11 cellular contexts compared by ENCODE assay signal in genomic region chr1:21454904-21455303, GRCh38. TPM values are rescaled to one million over a fixed set of nuclear protein-coding genes. Genes with fewer than 3 reads are reported as not detected.
DNase-seq lines count a peak whose midpoint lies in the region; ATAC-seq, FAIRE-seq and TF ChIP-seq lines count a peak whose summit lies in the region.
"Not testable (repeated sequence)": the region's sequence is repeated elsewhere in the genome, so short reads cannot be mapped to it uniquely, and the experiment has no call there.
"Had no signal": no experiment of that assay in that cellular context is flagged by ENCODE, and none has a peak within 500 bp of the region (broad histone marks: within the 10 kb centered on the region; RNA-seq: fewer than 3 reads in every experiment).

No MANE protein-coding gene starts in this region.

- DNase-seq in CD14-positive monocyte (ENCODE audit: low spot score); GM12892 (ENCODE audit: insufficient read length); IMR-90; K562 (ENCODE audit: extremely low read depth in 1 of 4, low spot score in 3 of 4); left lobe of liver (ENCODE audit: low spot score); osteocyte (ENCODE audit: extremely low spot score, unreplicated experiment); upper lobe of right lung: not testable (repeated sequence)

- H3K27me3 Mint-ChIP-seq in CD14-positive monocyte (ENCODE audit: low read depth in 3 of 3); osteocyte (ENCODE audit: unreplicated experiment): not testable (repeated sequence)

- H2BK20ac ChIP-seq in IMR-90 (ENCODE audit: low read depth, low read length) = not testable (repeated sequence)

- not testable (repeated sequence) for H3K27me3 ChIP-seq in IMR-90 (ENCODE audit: control insufficient read depth, insufficient read depth, low read length); K562 (ENCODE audit: control insufficient read depth in 2 of 2, insufficient read depth in 2 of 2, low read length in 2 of 2); upper lobe of right lung

- H3K9me3 ChIP-seq in IMR-90 (ENCODE audit: control insufficient read depth, insufficient read depth, low read length); K562 (replicated peaks; ENCODE audit: control insufficient read depth, insufficient read depth, low read depth, low read length); upper lobe of right lung: not testable (repeated sequence)

- H3K79me2 ChIP-seq in K562 (ENCODE audit: control insufficient read depth, insufficient read depth, low read length) = not testable (repeated sequence)

- H3K4me2 ChIP-seq in IMR-90 (ENCODE audit: low read depth, low read length); K562 (ENCODE audit: insufficient read depth, low read length): not testable (repeated sequence)

- TF ChIP-seq RAD21 in IMR-90 (IDR thresholded peaks at IDR 0.05; ENCODE audit: low read length); K562 (CRISPR knock-in tag; conservative IDR thresholded peaks at IDR 0.05 in 1 of 2, IDR thresholded peaks at IDR 0.05 in 1 of 2): not testable (repeated sequence)

- CTCF ChIA-PET in IMR-90 (lab: Yijun Ruan, JAX); K562 (lab: Yijun Ruan, JAX; ENCODE audit: low intra/inter-chr PET ratio): not testable (repeated sequence)

- FAIRE-seq in GM12892 (lab: Jason Lieb, UNC) = peak; percentile 14
- FAIRE-seq in K562 (lab: Jason Lieb, UNC) = peak; percentile 88
- peak; percentile 85 for FAIRE-seq in colon (lab: Jason Lieb, UNC)

- H2BK15ac ChIP-seq in IMR-90 (ENCODE audit: low read depth, low read length) = not testable (repeated sequence)

- H3K36me3 Mint-ChIP-seq in CD14-positive monocyte (peaks cover 0 to 12% of the 10 kb centered on the region in 2 donors), osteocyte (ENCODE audit: unreplicated experiment) (peaks cover 14% of the 10 kb centered on the region)

- H3K4me1 Mint-ChIP-seq in CD14-positive monocyte (peaks cover 22% of the 10 kb centered on the region), osteocyte (ENCODE audit: unreplicated experiment) (peaks cover 54% of the 10 kb centered on the region)

- POLR2A ChIA-PET in IMR-90 (lab: Charles Lee; ENCODE audit: unreplicated experiment) = not testable (repeated sequence)
- POLR2A ChIA-PET in K562 (lab: Yijun Ruan, JAX) = interaction anchor here (1.0 to 1.1 kb wide), 2 partner anchors 10 to 36 kb away, joined by 3 to 4 read pairs; no protein-coding TSS in a partner anchor

- H2BK5ac ChIP-seq in IMR-90 (ENCODE audit: low read depth, low read length, poor library complexity, severe bottlenecking) = peak overlapping the region; percentile 59

- peaks cover 12% of the 10 kb centered on the region for H3K36me3 ChIP-seq in IMR-90 (ENCODE audit: control insufficient read depth, insufficient read depth, low read length)
- not testable (repeated sequence) for H3K36me3 ChIP-seq in K562 (ENCODE audit: control insufficient read depth, insufficient read depth, low read length); upper lobe of right lung

- not testable (repeated sequence) for H4K20me1 ChIP-seq in IMR-90 (ENCODE audit: insufficient read depth, low read length); K562 (replicated peaks; ENCODE audit: control insufficient read depth, insufficient read depth, low read length)

- H3K4me1 ChIP-seq in IMR-90 (ENCODE audit: control insufficient read depth, insufficient read depth, low read length) (peaks cover 26% of the 10 kb centered on the region), K562 (replicated peaks in 1 of 2; ENCODE audit: control insufficient read depth in 2 of 2, insufficient read depth in 2 of 2, low read length in 2 of 2) (peaks cover 0 to 26% of the 10 kb centered on the region in 2 experiments; a peak in 4 of 5 replicates)
- H3K4me1 ChIP-seq in upper lobe of right lung = not testable (repeated sequence)

- H3K14ac ChIP-seq in IMR-90 (replicated peaks; ENCODE audit: low read depth, low read length) = not testable (repeated sequence)

- H3K4me3 Mint-ChIP-seq in CD14-positive monocyte; osteocyte (ENCODE audit: unreplicated experiment): not testable (repeated sequence)

- not testable (repeated sequence) for H3K4ac ChIP-seq in IMR-90 (ENCODE audit: low read depth, low read length)

- intact Hi-C loops in CD14-positive monocyte (cut with micrococcal nuclease); IMR-90 (cut with micrococcal nuclease); upper lobe of right lung (cut with DNase I): not testable (repeated sequence)
- intact Hi-C loops in K562 (cut with micrococcal nuclease) = loop anchor here (5.0 kb wide), 1 partner anchor 63 kb away; no protein-coding TSS in a partner anchor

- 0 out of 4 replicates have a peak overlapping the region, but pooled peaks of 1 of the 2 experiments have one; percentile 80 for H4K8ac ChIP-seq in IMR-90 (ENCODE audit: low read depth in 2 of 2, low read length in 2 of 2)

- H3K27ac Mint-ChIP-seq in CD14-positive monocyte (peak overlapping the region in 5 of 7 donors; percentile 18 to 70 (median 58)), osteocyte (ENCODE audit: unreplicated experiment) (peak overlapping the region; percentile 86)

- not testable (repeated sequence) for H3K27ac ChIP-seq in IMR-90 (ENCODE audit: insufficient read depth, low read length); upper lobe of right lung
- peak overlapping the region; percentile 81; the same call in 1 of the 3 replicates for H3K27ac ChIP-seq in K562 (ENCODE audit: extremely low read depth, low read depth, low read length)

- not testable (repeated sequence) for TF ChIP-seq CTCF in CD14-positive monocyte (IDR thresholded peaks at IDR 0.05); IMR-90 (conservative IDR thresholded peaks at IDR 0.05; ENCODE audit: low read depth, low read length); K562 (IDR thresholded peaks at IDR 0.05 in 2 of 3, conservative IDR thresholded peaks at IDR 0.05 in 1 of 3; ENCODE audit: insufficient read depth in 2 of 3, low read depth in 1 of 3, low read length in 3 of 3); osteocyte (IDR thresholded peaks at IDR 0.05); upper lobe of right lung (IDR thresholded peaks at IDR 0.05)

- not testable (repeated sequence) for H3K56ac ChIP-seq in IMR-90 (ENCODE audit: extremely low read depth, insufficient read depth, low read length)

- H2AK9ac ChIP-seq in IMR-90 (replicated peaks; ENCODE audit: low read depth, low read length, poor library complexity) = not testable (repeated sequence)

- H3K79me1 ChIP-seq in IMR-90 (ENCODE audit: low read depth in 1 of 2, low read length in 2 of 2) = peaks cover 16 to 45% of the 10 kb centered on the region in 2 experiments; a peak in 3 of 4 replicates

- H3K18ac ChIP-seq in IMR-90 (ENCODE audit: low read depth, low read length) = peak overlapping the region; percentile 53; the same call in 1 of the 2 replicates

- WGBS in IMR-90 (ENCODE audit: extremely low coverage in 2 of 2, insufficient read length in 1 of 2), 2 experiments = no CpG with 5 or more reads among the region's 5 CpGs
- 25% methylated on average over 4 of the region's 5 CpGs for WGBS in K562 (ENCODE audit: insufficient coverage, low coverage, missing lambda C conversion rate)

- BruUV-seq in IMR-90 (replicated peaks; lab: Mats Ljungman, UMichigan); K562 (replicated peaks; lab: Mats Ljungman, UMichigan): not testable (repeated sequence)

- not testable (repeated sequence) for H4K5ac ChIP-seq in IMR-90 (ENCODE audit: low read depth, low read length)

- H3K4me3 ChIP-seq in IMR-90 (ENCODE audit: insufficient read depth, low read depth, low read length); K562; upper lobe of right lung: not testable (repeated sequence)

- not testable (repeated sequence) for ATAC-seq in IMR-90 (ENCODE audit: low read depth)
- ATAC-seq in K562 = peak; percentile 71; the same call in 2 of the 3 replicates
- peak; percentile 39 for ATAC-seq in left lobe of liver
- peak; percentile 50 for ATAC-seq in upper lobe of right lung

- not testable (repeated sequence) for H3K9ac ChIP-seq in IMR-90 (ENCODE audit: low read depth, low read length); K562 (ENCODE audit: insufficient read depth in 1 of 2, low read depth in 2 of 2, low read length in 2 of 2)

- not testable (repeated sequence) for H2BK120ac ChIP-seq in IMR-90 (ENCODE audit: low read depth, low read length)

- not testable (repeated sequence) for H3K9me3 Mint-ChIP-seq in CD14-positive monocyte; osteocyte (ENCODE audit: unreplicated experiment)

- dilution Hi-C loops in IMR-90 (cut with HindIII; ENCODE audit: low sequenced_read_pairs, unreplicated experiment) = not testable (repeated sequence)

- peaks cover 31% of the 10 kb centered on the region for H3K9me1 ChIP-seq in IMR-90 (ENCODE audit: insufficient read depth, low read length)
- H3K9me1 ChIP-seq in K562 (ENCODE audit: control insufficient read depth, insufficient read depth, low read length) = not testable (repeated sequence)

- not testable (repeated sequence) for H3K23ac ChIP-seq in IMR-90 (ENCODE audit: low read depth, low read length)

- TF ChIP-seq POLR2A in GM12892 (IDR thresholded peaks at IDR 0.05; ENCODE audit: low read depth, low read length); IMR-90 (IDR thresholded peaks at IDR 0.05; ENCODE audit: low read depth, low read length); K562 (conservative IDR thresholded peaks at IDR 0.05): not testable (repeated sequence)

- TF ChIP-seq EP300 in K562 (IDR thresholded peaks at IDR 0.05; ENCODE audit: low read length) = not testable (repeated sequence)

- H2AFZ ChIP-seq in IMR-90 (replicated peaks; ENCODE audit: low read length, poor library complexity) = not testable (repeated sequence)
- H2AFZ ChIP-seq in K562 (ENCODE audit: low read depth, low read length) = peak overlapping the region; percentile 67; the same call in 1 of the 2 replicates

- H2AK5ac ChIP-seq in IMR-90 (ENCODE audit: low read depth, low read length) = not testable (repeated sequence)

- H4K91ac ChIP-seq in IMR-90 (ENCODE audit: insufficient read depth, low read depth, low read length) = peak overlapping the region; percentile 50; the same call in 1 of the 2 replicates

- in situ Hi-C loops in IMR-90 (cut with MboI; ENCODE audit: low sequenced_read_pairs) = not testable (repeated sequence)
- in situ Hi-C loops in K562 (cut with MboI) = loop anchor here (5.0 kb wide), 1 partner anchor 58 kb away; no protein-coding TSS in a partner anchor

RNA-seq across cellular contexts. Expression of gene NBPF3, which starts 15.0 kb away (rescaled TPM):
- polyA plus RNA-seq in CD14-positive monocyte (1 to 10 TPM in 1 of 2 donors, not detected in 1; 1.5 TPM), IMR-90 (2012; rRNA removed) (6.7 and 8.7 TPM in 2 replicates), K562 (2011; rRNA removed) (6.7 and 6.8 TPM in 2 replicates), K562 (2014; fragmentation: Illumina TruSeq; extraction: Trizol) (5.6 and 6.1 TPM in 2 replicates), K562 (2014; fragmentation: Nextera tagmentation; extraction: Ambion mirVana) (1 to 10 TPM; 1.5 TPM), K562 (2014; rRNA removed) (3.0 and 4.4 TPM in 2 replicates)
- 0.40 TPM for polyA plus RNA-seq in GM12892 (2012; ENCODE audit: missing spikeins)
- total RNA-seq in IMR-90 (2012; rRNA removed) (18.1 and 18.8 TPM in 2 replicates), K562 (2014; rRNA removed) (6.2 and 6.8 TPM in 2 replicates), K562 (2014; rRNA removed; fragmentation: Illumina TruSeq; extraction: Trizol) (5.2 and 5.5 TPM in 2 replicates), K562 (2015; rRNA removed; fragmentation: Illumina TruSeq; extraction: Trizol) (5.1 and 5.4 TPM in 2 replicates), K562 (2021) (6.8 and 7.3 TPM in 2 replicates), left lobe of liver (3.5 TPM), osteocyte (30.4 and 31.0 TPM in 2 replicates), upper lobe of right lung (6.7 TPM)
- polyA plus RNA-seq in IMR-90 (2012; cell fraction: cytosol; rRNA removed) = 7.9 and 12.1 TPM in 2 replicates
- 13.9 and 33.7 TPM in 2 replicates for polyA plus RNA-seq in IMR-90 (2012; cell fraction: nucleus; rRNA removed; ENCODE audit: low replicate concordance)
- 8.8 and 13.1 TPM in 2 replicates for total RNA-seq in K562 (2011; cell fraction: chromatin; rRNA removed; ENCODE audit: low replicate concordance)
- 5.2 and 5.4 TPM in 2 replicates for total RNA-seq in K562 (2011; cell fraction: nucleolus; rRNA removed)
- total RNA-seq in K562 (2011; cell fraction: nucleoplasm; rRNA removed) = 14.4 and 17.7 TPM in 2 replicates
- polyA plus RNA-seq in K562 (2011; cell fraction: cytosol; rRNA removed) = 3.8 and 4.1 TPM in 2 replicates
- 15.0 and 15.7 TPM in 2 replicates for polyA plus RNA-seq in K562 (2011; cell fraction: nucleus; rRNA removed)
- polyA plus RNA-seq in K562 (2012) = 4.0 and 7.8 TPM in 2 replicates
- 10.8 and 11.6 TPM in 2 replicates for polyA minus RNA-seq in K562 (2011; rRNA and poly(A)+ RNA removed)
- polyA minus RNA-seq in K562 (2011; cell fraction: cytosol; rRNA and poly(A)+ RNA removed) = 2.1 and 3.3 TPM in 2 replicates
- polyA minus RNA-seq in K562 (2011; cell fraction: nucleus; rRNA and poly(A)+ RNA removed) = 5.4 and 9.3 TPM in 2 replicates

RNA-seq across cellular contexts. Expression of gene ALPL, which starts 54.3 kb away (rescaled TPM):
- not detected for polyA plus RNA-seq in CD14-positive monocyte
- not detected for polyA plus RNA-seq in GM12892 (2012; ENCODE audit: missing spikeins)
- 0.54 and 0.56 TPM in 2 replicates for total RNA-seq in IMR-90 (2012; rRNA removed)
- polyA plus RNA-seq in IMR-90 (2012; rRNA removed) = 2.2 and 2.4 TPM in 2 replicates
- 1.4 and 4.4 TPM in 2 replicates for polyA plus RNA-seq in IMR-90 (2012; cell fraction: cytosol; rRNA removed)
- 1.0 and 2.3 TPM in 2 replicates for polyA plus RNA-seq in IMR-90 (2012; cell fraction: nucleus; rRNA removed; ENCODE audit: low replicate concordance)
- 0.40 and 0.95 TPM in 2 replicates for total RNA-seq in K562 (2011; cell fraction: chromatin; rRNA removed; ENCODE audit: low replicate concordance)
- 0.13 and 0.33 TPM in 2 replicates for total RNA-seq in K562 (2011; cell fraction: nucleolus; rRNA removed)
- total RNA-seq in K562 (2011; cell fraction: nucleoplasm; rRNA removed) = 0.29 and 0.38 TPM in 2 replicates
- total RNA-seq in K562 (2014; rRNA removed) = 0.12 and 0.14 TPM in 2 replicates
- not detected in 2 replicates for total RNA-seq in K562 (2014; rRNA removed; fragmentation: Illumina TruSeq; extraction: Trizol)
- not detected in 2 replicates for total RNA-seq in K562 (2015; rRNA removed; fragmentation: Illumina TruSeq; extraction: Trizol)
- 0.22 and 0.38 TPM in 2 replicates for total RNA-seq in K562 (2021)
- polyA plus RNA-seq in K562 (2011; rRNA removed) = 0.18 and 0.49 TPM in 2 replicates
- 0.37 and 0.40 TPM in 2 replicates for polyA plus RNA-seq in K562 (2011; cell fraction: cytosol; rRNA removed)
- polyA plus RNA-seq in K562 (2011; cell fraction: nucleus; rRNA removed) = 0.16 and 0.18 TPM in 2 replicates
- polyA plus RNA-seq in K562 (2012) = 0.18 and 0.25 TPM in 2 replicates
- 0.11 and 0.22 TPM in 2 replicates for polyA plus RNA-seq in K562 (2014; fragmentation: Illumina TruSeq; extraction: Trizol)
- under 1 TPM in 1 of 2 experiments, not detected in 1; 0.04 TPM for polyA plus RNA-seq in K562 (2014; fragmentation: Nextera tagmentation; extraction: Ambion mirVana)
- 0.07 TPM in 1 of 2 replicates, not detected in the other for polyA plus RNA-seq in K562 (2014; rRNA removed)
- 0.07 and 0.15 TPM in 2 replicates for polyA minus RNA-seq in K562 (2011; rRNA and poly(A)+ RNA removed)
- polyA minus RNA-seq in K562 (2011; cell fraction: cytosol; rRNA and poly(A)+ RNA removed) = not detected in 2 replicates
- 0.56 TPM in 1 of 2 replicates, not detected in the other for polyA minus RNA-seq in K562 (2011; cell fraction: nucleus; rRNA and poly(A)+ RNA removed)
- 29.3 TPM for total RNA-seq in left lobe of liver
- total RNA-seq in osteocyte = 41.6 and 43.4 TPM in 2 replicates
- 164 TPM for total RNA-seq in upper lobe of right lung
- total RNA-seq: CD4-positive, alpha-beta memory T cell; CD4-positive, CD25-positive, alpha-beta regulatory T cell; CD8-positive, alpha-beta memory T cell had no signal
- polyA plus RNA-seq: CD4-positive, alpha-beta memory T cell; CD4-positive, CD25-positive, alpha-beta regulatory T cell; CD8-positive, alpha-beta memory T cell had no signal

Comparison
In these comparisons a context has a peak if more than half of its experiments do, and no peak if none do; other contexts are left out.
1. RNA of gene ALPL, which starts 54.3 kb away (total RNA-seq): 164 TPM in upper lobe of right lung (single experiment), 41.6 to 43.4 TPM in osteocyte and 29.3 TPM in left lobe of liver (single experiment); 0.54 to 0.56 TPM in IMR-90 and 0.12 to 0.95 TPM in K562; every median in the first group is over 10 times any median in the second.